Comparison of ENCODE assay signal across 24 cellular contexts in the genomic region with DNA sequence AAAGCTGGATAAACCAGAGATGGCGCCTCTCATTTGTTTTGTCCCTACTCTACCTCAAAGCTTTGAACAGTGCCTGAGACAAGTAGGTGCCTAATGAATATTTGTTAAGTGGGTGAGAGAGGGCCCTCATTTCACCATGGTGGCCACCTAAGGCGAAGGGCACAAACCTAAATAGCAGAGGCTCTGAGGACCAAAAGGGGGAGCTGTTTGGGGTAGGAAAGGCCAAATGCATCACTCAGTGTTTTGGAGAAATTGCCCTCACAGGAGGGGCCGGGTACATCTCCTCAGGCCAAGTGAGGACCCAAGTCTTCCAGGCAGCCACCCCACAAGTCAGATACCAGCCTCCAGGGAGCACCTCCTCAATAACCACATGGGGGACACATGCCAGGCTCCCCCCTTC. TPM values are rescaled to one million over a fixed set of nuclear protein-coding genes. Genes with fewer than 3 reads are reported as not detected.
DNase-seq lines count a peak whose midpoint lies in the region; ATAC-seq and TF ChIP-seq lines count a peak whose summit lies in the region.
"Had no signal": no experiment of that assay in that cellular context is flagged by ENCODE, and none has a peak within 500 bp of the region (broad histone marks: within the 10 kb centered on the region; RNA-seq: fewer than 3 reads in every experiment).

No MANE protein-coding gene starts in this region.

- no peak for ATAC-seq in GM21576 (IDR thresholded peaks at IDR 0.05; ENCODE audit: unreplicated experiment)
- ATAC-seq: HepG2 had no signal

- H3K4me1 ChIP-seq in OCI-LY7 (ENCODE audit: insufficient read depth, low read length, poor library complexity, severe bottlenecking) (no peaks in the 10 kb centered on the region), endodermal cell (ENCODE audit: control insufficient read depth, insufficient read depth, low read length) (no peaks in the 10 kb centered on the region)
- H3K4me1 ChIP-seq: adrenal gland, left ventricle myocardium inferior had no signal

- no peaks in the 10 kb centered on the region for H3K9me2 ChIP-seq in OCI-LY7 (ENCODE audit: insufficient read depth, low read length)

- no peaks in the 10 kb centered on the region for H3K4me1 Mint-ChIP-seq in endodermal cell
- H3K4me1 Mint-ChIP-seq: central memory CD8-positive, alpha-beta T cell had no signal

- H3K9me3 Mint-ChIP-seq in endodermal cell, result no peaks in the 10 kb centered on the region
- H3K9me3 Mint-ChIP-seq: central memory CD8-positive, alpha-beta T cell had no signal

- peaks cover 8% of the 10 kb centered on the region for H3K36me3 Mint-ChIP-seq in endodermal cell (ENCODE audit: low read depth)

- WGBS in endodermal cell (ENCODE audit: insufficient coverage in 1 of 2, insufficient read length in 1 of 2), 2 experiments, result 91 to 100% methylated on average over 1 to 3 of the region's 3 CpGs

- no peak overlapping the region for H3K27ac Mint-ChIP-seq in endodermal cell

- H3K79me2 ChIP-seq in OCI-LY7 (ENCODE audit: insufficient read depth, low read depth, low read length), result no peaks in the 10 kb centered on the region

- H3K36me3 ChIP-seq in OCI-LY7 (ENCODE audit: insufficient read depth, low read length), result peaks cover 65% of the 10 kb centered on the region
- no peaks in the 10 kb centered on the region for H3K36me3 ChIP-seq in endodermal cell (ENCODE audit: control insufficient read depth, insufficient read depth, low read length)

- H3K9me3 ChIP-seq in OCI-LY7 (ENCODE audit: low read length), result no peaks in the 10 kb centered on the region
- no peaks in the 10 kb centered on the region for H3K9me3 ChIP-seq in endodermal cell (ENCODE audit: control insufficient read depth, low read length)
- H3K9me3 ChIP-seq: adrenal gland, left ventricle myocardium inferior, MG63 had no signal

- intact Hi-C loops in OCI-LY7 (cut with micrococcal nuclease; ENCODE audit: unreplicated experiment), result no loop called here

- H3K27me3 ChIP-seq in endodermal cell (ENCODE audit: control insufficient read depth, insufficient read depth, low read length, poor library complexity, severe bottlenecking), result no peaks in the 10 kb centered on the region
- H3K27me3 ChIP-seq: adrenal gland, MG63 had no signal

- no peak overlapping the region for H3K4me3 ChIP-seq in OCI-LY7 (ENCODE audit: low read depth, low read length, poor library complexity, severe bottlenecking)
- H3K4me3 ChIP-seq in endodermal cell (ENCODE audit: low read length), result no peak overlapping the region
- H3K4me3 ChIP-seq: adrenal gland, left ventricle myocardium inferior, MG63 had no signal

- BruUV-seq in OCI-LY7 (replicated peaks; lab: Mats Ljungman, UMichigan), result no TSS peak

- H3K9ac ChIP-seq in endodermal cell (ENCODE audit: extremely low read depth, low read length, poor library complexity, severe bottlenecking), result no peak overlapping the region

- H3K27ac ChIP-seq in OCI-LY7 (ENCODE audit: low read depth, low read length, poor library complexity, severe bottlenecking), result no peak overlapping the region
- no peak overlapping the region for H3K27ac ChIP-seq in endodermal cell (ENCODE audit: low read depth, low read length)
- H3K27ac ChIP-seq: adrenal gland, left ventricle myocardium inferior had no signal

- H3K4me3 Mint-ChIP-seq in endodermal cell, result no peak overlapping the region
- H3K4me3 Mint-ChIP-seq: central memory CD8-positive, alpha-beta T cell had no signal

- CTCF ChIA-PET in OCI-LY7 (lab: Charles Lee; ENCODE audit: unreplicated experiment), result no interaction called here

- in situ Hi-C loops in GM13977 (cut with MboI; ENCODE audit: low pct_unique_long_range_greater_than_20kb, low sequenced_read_pairs, unreplicated experiment), result no loop called here

- no peak overlapping the region for H3K4me2 ChIP-seq in OCI-LY7 (ENCODE audit: low read length)

- POLR2A ChIA-PET in OCI-LY7 (lab: Charles Lee), result interaction anchor here (0.5 kb wide), 1 partner anchor 27 kb away, joined by 3 read pairs; no protein-coding TSS in a partner anchor

- DNase-seq in AG09319 (ENCODE audit: extremely low read depth, low read depth), result no peak
- no peak for DNase-seq in GM13977 (ENCODE audit: low spot score)
- no peak for DNase-seq in OCI-LY7 (ENCODE audit: low spot score)
- no peak for DNase-seq in endodermal cell
- no peak for DNase-seq in activated CD8-positive, alpha-beta memory T cell treated with anti-CD3 and anti-CD28 coated beads, Interleukin-2, amount 50 U/mL, for 4 hours
- no peak for DNase-seq in NOMO-1 treated with DMSO at 0.1 percent for 48 hours (lab: John Stamatoyannopoulos, UW; ENCODE audit: unreplicated experiment)
- no peak for DNase-seq in stimulated activated naive CD4-positive, alpha-beta T cell (lab: John Stamatoyannopoulos, UW)
- DNase-seq: ACHN; activated CD4-positive, alpha-beta T cell treated with anti-CD3 and anti-CD28 coated beads for 48 hours; activated gamma-delta T cell; adrenal gland; DMS153; effector CD8-positive, alpha-beta T cell; left ventricle myocardium inferior; MG63; NCI-H1930; NCI-H446 treated with DMSO at 0.1 percent for 48 hours; NK-92 treated with Interleukin-12 subunit alpha and Interleukin-12 subunit beta, amount 100 ng/mL, for 24 hours; stimulated activated CD4-positive, alpha-beta T cell treated with anti-CD3 and anti-CD28 coated beads, Interleukin-12 subunit alpha, Interleukin-12 subunit beta, amount 100 ng/mL, for 4 hours; stimulated activated CD8-positive, alpha-beta memory T cell treated with anti-CD3 and anti-CD28 coated beads, Interleukin-4, amount 100 ng/mL, for 48 hours; SW 1271 had no signal

- peak; percentile 8 for TF ChIP-seq CTCF in AG09319 (IDR thresholded peaks at IDR 0.05; ENCODE audit: low read depth, low read length)
- peak; percentile 31 for TF ChIP-seq CTCF in GM13977 (IDR thresholded peaks at IDR 0.05; ENCODE audit: extremely low read depth, insufficient read depth, missing control alignments)
- TF ChIP-seq CTCF in OCI-LY7 (conservative IDR thresholded peaks at IDR 0.05; ENCODE audit: low read length), result peak; percentile 57
- TF ChIP-seq CTCF in endodermal cell (conservative IDR thresholded peaks at IDR 0.05), result peak; percentile 55

- no peak overlapping the region for H2AFZ ChIP-seq in OCI-LY7 (ENCODE audit: low read length)

- no peaks in the 10 kb centered on the region for H3K27me3 Mint-ChIP-seq in endodermal cell (ENCODE audit: insufficient read depth)
- H3K27me3 Mint-ChIP-seq: central memory CD8-positive, alpha-beta T cell had no signal

- no peaks in the 10 kb centered on the region for H4K20me1 ChIP-seq in OCI-LY7 (ENCODE audit: insufficient read depth, low read length)

RNA-seq across cellular contexts. Expression of a gene that starts 14.0 kb away (rescaled TPM):
- total RNA-seq in OCI-LY7 (2014; rRNA removed; shearing (Covaris generic)), result 23.3 and 26.6 TPM in 2 replicates
- total RNA-seq in OCI-LY7 (2022) (50.5 and 51.3 TPM in 2 replicates), endodermal cell (10 to 100 TPM; 13.4 to 16.5 TPM)
- polyA plus RNA-seq in endodermal cell (2013, experiment 1 of 2), result 29.3 TPM
- 25.0 TPM for polyA plus RNA-seq in endodermal cell (2013, experiment 2 of 2)

RNA-seq across cellular contexts. Expression of a gene that starts 34.3 kb away (rescaled TPM):
- not detected in 2 replicates for total RNA-seq in OCI-LY7 (2014; rRNA removed; shearing (Covaris generic))
- total RNA-seq in OCI-LY7 (2022) (not detected in 2 replicates), endodermal cell (under 1 TPM in 1 of 2 donors, not detected in 1; 0.18 TPM)
- polyA plus RNA-seq in endodermal cell (2013, experiment 1 of 2), result 0.93 TPM
- 0.79 TPM for polyA plus RNA-seq in endodermal cell (2013, experiment 2 of 2)
- total RNA-seq: HepG2 had no signal
- polyA plus RNA-seq: HepG2 had no signal

RNA-seq across cellular contexts. Expression of a gene that starts 52.0 kb away (rescaled TPM):
- 35.6 and 64.6 TPM in 2 replicates for total RNA-seq in OCI-LY7 (2014; rRNA removed; shearing (Covaris generic))
- total RNA-seq in OCI-LY7 (2022) (70.0 and 70.8 TPM in 2 replicates), endodermal cell (10 to 100 TPM; 60.1 to 60.9 TPM)
- 45.1 TPM for polyA plus RNA-seq in endodermal cell (2013, experiment 1 of 2)
- polyA plus RNA-seq in endodermal cell (2013, experiment 2 of 2), result 37.1 TPM

RNA-seq across cellular contexts. Expression of a gene that starts 59.9 kb away (rescaled TPM):
- 23.7 and 33.9 TPM in 2 replicates for total RNA-seq in OCI-LY7 (2014; rRNA removed; shearing (Covaris generic))
- 19.4 and 22.4 TPM in 2 replicates for total RNA-seq in OCI-LY7 (2022)
- 10 to 100 TPM; 26.5 to 37.9 TPM for total RNA-seq in endodermal cell
- 46.2 TPM for polyA plus RNA-seq in endodermal cell (2013, experiment 1 of 2)
- polyA plus RNA-seq in endodermal cell (2013, experiment 2 of 2), result 41.3 TPM
